Comparison of ENCODE assay signal across 8 cellular contexts in genomic region chr7:12686234-12686893, GRCh38. TPM values are rescaled to one million over a fixed set of nuclear protein-coding genes. Genes with fewer than 3 reads are reported as not detected.
DNase-seq lines count a peak whose midpoint lies in the region; ATAC-seq and TF ChIP-seq lines count a peak whose summit lies in the region.

No MANE protein-coding gene starts in this region.

- H3K27ac ChIP-seq in coronary artery, result peak overlapping the region; percentile 71 to 93

- DNase-seq in AG20443 (ENCODE audit: low spot score) (peak; percentile 92), NCI-H446 treated with DMSO at 0.1 percent for 48 hours (lab: John Stamatoyannopoulos, UW) (peak; percentile 77), coronary artery (ENCODE audit: low spot score) (peak; percentile 97), left lobe of liver (ENCODE audit: low spot score) (peak; percentile 98)
- peak; percentile 95 for DNase-seq in activated CD4-positive, alpha-beta T cell treated with anti-CD3 and anti-CD28 coated beads for 48 hours
- peak; percentile 88 for DNase-seq in stimulated activated CD4-positive, alpha-beta T cell treated with anti-CD3 and anti-CD28 coated beads, Interleukin-2, amount 100 ng/mL, for 4 hours (ENCODE audit: low read depth)

- ATAC-seq in GM19043 (IDR thresholded peaks at IDR 0.05; ENCODE audit: low read depth, unreplicated experiment), result peak; percentile 66
- ATAC-seq in HG03378 (IDR thresholded peaks at IDR 0.05; ENCODE audit: unreplicated experiment), result peak; percentile 77
- ATAC-seq in left lobe of liver, result peak; percentile 84

- peak overlapping the region; percentile 95 for H3K4me3 ChIP-seq in coronary artery

- peak; percentile 98 for TF ChIP-seq CTCF in coronary artery (IDR thresholded peaks at IDR 0.05)

RNA-seq across cellular contexts. Expression of gene ARL4A, which starts 1.1 kb away (rescaled TPM):
- total RNA-seq in left lobe of liver, result 5.8 TPM

Comparison
In these comparisons a context has a peak if more than half of its experiments do, and no peak if none do; other contexts are left out.
1. Peak in every context shown above with its lines: DNase-seq, ATAC-seq, H3K4me3 ChIP-seq and H3K27ac ChIP-seq.